ENCODE assay signal across 17 cellular contexts in genomic region chr18:36194719-36195315, GRCh38. TPM values are rescaled to one million over a fixed set of nuclear protein-coding genes. Genes with fewer than 3 reads are reported as not detected.
DNase-seq lines count a peak whose midpoint lies in the region; ATAC-seq, FAIRE-seq and TF ChIP-seq lines count a peak whose summit lies in the region.
"Had no signal": no experiment of that assay in that cellular context is flagged by ENCODE, and none has a peak within 500 bp of the region (broad histone marks: within the 10 kb centered on the region; RNA-seq: fewer than 3 reads in every experiment).

No MANE protein-coding gene starts in this region.

- WGBS in K562 (ENCODE audit: insufficient coverage, low coverage, missing lambda C conversion rate): 81% methylated on average over 6 of the region's 6 CpGs

- CTCF ChIA-PET in MCF 10A (lab: Yijun Ruan, JAX) (interaction anchor here (0.5 kb wide), 1 partner anchor 63 kb away, joined by 3 read pairs; no protein-coding TSS in a partner anchor), K562 (lab: Yijun Ruan, JAX; ENCODE audit: low intra/inter-chr PET ratio) (no interaction called here)

- H3K27ac Mint-ChIP-seq in MCF 10A (ENCODE audit: low read depth, unreplicated experiment) (peak overlapping the region; percentile 42), GM23338 (no peak overlapping the region)
- H3K27ac Mint-ChIP-seq: CD4-positive, alpha-beta memory T cell had no signal

- no peaks in the 10 kb centered on the region for H3K27me3 ChIP-seq in breast epithelium
- H3K27me3 ChIP-seq in K562 (ENCODE audit: control insufficient read depth in 2 of 2, insufficient read depth in 2 of 2, low read length in 2 of 2): no peaks in the 10 kb centered on the region
- H3K27me3 ChIP-seq in GM23338 (ENCODE audit: insufficient read depth): no peaks in the 10 kb centered on the region
- H3K27me3 ChIP-seq: BE2C had no signal

- POLR2A ChIA-PET in MCF 10A (lab: Yijun Ruan, JAX) (interaction anchor here (0.6 to 1.3 kb wide), 2 partner anchors 7 to 17 kb away, joined by 3 to 5 read pairs; partner anchors contain the start of gene MOCOS), K562 (lab: Yijun Ruan, JAX) (interaction anchor here (0.9 to 1.5 kb wide), 4 partner anchors 13 to 61 kb away, joined by 3 to 5 read pairs (median 4); no protein-coding TSS in a partner anchor)

- H3K36me3 Mint-ChIP-seq in MCF 10A (ENCODE audit: insufficient read depth, unreplicated experiment) (peaks cover 74% of the 10 kb centered on the region), GM23338 (ENCODE audit: low read depth) (peaks cover 22% of the 10 kb centered on the region)

- H3K9ac ChIP-seq in K562 (ENCODE audit: insufficient read depth in 1 of 2, low read depth in 2 of 2, low read length in 2 of 2): no peak overlapping the region

- no peak for DNase-seq in MCF 10A (ENCODE audit: unreplicated experiment)
- DNase-seq in breast epithelium (ENCODE audit: low spot score in 2 of 2): no peak
- peak; percentile 21 for DNase-seq in NCI-H1048 (lab: John Stamatoyannopoulos, UW)
- no peak for DNase-seq in K562 (ENCODE audit: extremely low read depth in 1 of 4, low spot score in 3 of 4)
- DNase-seq in putamen (ENCODE audit: low spot score): peak; percentile 67
- DNase-seq in GM23338 (ENCODE audit: low spot score): no peak
- DNase-seq in SHP77 treated with DMSO at 0.1 percent for 48 hours (lab: John Stamatoyannopoulos, UW): no peak
- DNase-seq: BE2C; CD4-positive, alpha-beta memory T cell; DND-41; GDM1 had no signal

- no peak for TF ChIP-seq RAD21 in K562 (CRISPR knock-in tag; conservative IDR thresholded peaks at IDR 0.05 in 1 of 2, IDR thresholded peaks at IDR 0.05 in 1 of 2)

- no peaks in the 10 kb centered on the region for H3K9me2 ChIP-seq in GM23338 (ENCODE audit: insufficient read depth)

- intact Hi-C loops in MCF 10A (cut with micrococcal nuclease): no loop called here
- intact Hi-C loops in breast epithelium (cut with DNase I; ENCODE audit: low total_unique reads): no loop called here
- intact Hi-C loops in K562 (cut with micrococcal nuclease): no loop called here

- H3K27me3 Mint-ChIP-seq in MCF 10A (ENCODE audit: insufficient read depth, unreplicated experiment): no peaks in the 10 kb centered on the region
- peaks cover 7% of the 10 kb centered on the region for H3K27me3 Mint-ChIP-seq in GM23338 (ENCODE audit: insufficient read depth, low read depth, poor library complexity)

- H3K4me1 Mint-ChIP-seq in MCF 10A (ENCODE audit: insufficient read depth, unreplicated experiment) (peaks cover 23% of the 10 kb centered on the region), GM23338 (peaks cover 4% of the 10 kb centered on the region; the same call in 2 of the 3 replicates)
- H3K4me1 Mint-ChIP-seq: CD4-positive, alpha-beta memory T cell had no signal

- H2AFZ ChIP-seq in K562 (ENCODE audit: low read depth, low read length) (no peak overlapping the region), GM23338 (no peak overlapping the region)

- H3K4me2 ChIP-seq in K562 (ENCODE audit: insufficient read depth, low read length) (no peak overlapping the region), GM23338 (no peak overlapping the region)
- H3K4me2 ChIP-seq: A549 had no signal

- H3K9me3 Mint-ChIP-seq in MCF 10A (ENCODE audit: unreplicated experiment) (no peaks in the 10 kb centered on the region), GM23338 (no peaks in the 10 kb centered on the region)
- H3K9me3 Mint-ChIP-seq: CD4-positive, alpha-beta memory T cell had no signal

- H3K36me3 ChIP-seq in breast epithelium (no peaks in the 10 kb centered on the region), K562 (ENCODE audit: control insufficient read depth, insufficient read depth, low read length) (peaks cover 9% of the 10 kb centered on the region), GM23338 (ENCODE audit: insufficient read depth) (no peaks in the 10 kb centered on the region)
- H3K36me3 ChIP-seq: BE2C had no signal

- H4K20me1 ChIP-seq in K562 (replicated peaks; ENCODE audit: control insufficient read depth, insufficient read depth, low read length) (peaks cover 6% of the 10 kb centered on the region; the same call in 1 of the 2 replicates), GM23338 (replicated peaks; ENCODE audit: insufficient read depth) (peaks cover 8% of the 10 kb centered on the region; the same call in 1 of the 2 replicates)

- no peak for FAIRE-seq in K562 (lab: Jason Lieb, UNC)
- FAIRE-seq: A549, GM12892, H54 had no signal

- no TSS peak for BruUV-seq in MCF 10A (replicated peaks; lab: Mats Ljungman, UMichigan)
- no TSS peak for BruUV-seq in K562 (replicated peaks; lab: Mats Ljungman, UMichigan)

- H3K4me3 ChIP-seq in breast epithelium (no peak overlapping the region), K562 (no peak overlapping the region), GM23338 (no peak overlapping the region)
- H3K4me3 ChIP-seq: A549 had no signal

- H3K9me3 ChIP-seq in breast epithelium (no peaks in the 10 kb centered on the region), K562 (replicated peaks; ENCODE audit: control insufficient read depth, insufficient read depth, low read depth, low read length) (no peaks in the 10 kb centered on the region)
- H3K9me3 ChIP-seq: A549, BE2C had no signal

- H3K4me1 ChIP-seq in breast epithelium (no peaks in the 10 kb centered on the region), K562 (replicated peaks in 1 of 2; ENCODE audit: control insufficient read depth in 2 of 2, insufficient read depth in 2 of 2, low read length in 2 of 2) (peaks cover 5% of the 10 kb centered on the region in 2 experiments; a peak in 4 of 5 replicates), GM23338 (ENCODE audit: insufficient read depth) (no peaks in the 10 kb centered on the region; the same call in 1 of the 2 replicates)
- H3K4me1 ChIP-seq: A549, BE2C had no signal

- H3F3A ChIP-seq in GM23338 (replicated peaks; ENCODE audit: low read depth): peaks cover 3% of the 10 kb centered on the region; the same call in 1 of the 2 replicates

- TF ChIP-seq EP300 in K562 (IDR thresholded peaks at IDR 0.05; ENCODE audit: low read length): no peak

- no peak for TF ChIP-seq POLR2A in breast epithelium (IDR thresholded peaks at IDR 0.05)
- TF ChIP-seq POLR2A in K562 (conservative IDR thresholded peaks at IDR 0.05): no peak

- in situ Hi-C loops in K562 (cut with MboI): no loop called here

- H3K27ac ChIP-seq in breast epithelium (no peak overlapping the region), K562 (ENCODE audit: extremely low read depth, low read depth, low read length) (no peak overlapping the region), GM23338 (ENCODE audit: low read depth) (no peak overlapping the region)
- H3K27ac ChIP-seq: A549, C4-2B had no signal

- H3K9me1 ChIP-seq in K562 (ENCODE audit: control insufficient read depth, insufficient read depth, low read length): peaks cover 2% of the 10 kb centered on the region

- TF ChIP-seq CTCF in MCF 10A (IDR thresholded peaks at IDR 0.05; ENCODE audit: unreplicated experiment) (no peak), breast epithelium (IDR thresholded peaks at IDR 0.05) (no peak), K562 (IDR thresholded peaks at IDR 0.05 in 2 of 3, conservative IDR thresholded peaks at IDR 0.05 in 1 of 3; ENCODE audit: insufficient read depth in 2 of 3, low read depth in 1 of 3, low read length in 3 of 3) (no peak), GM23338 (conservative IDR thresholded peaks at IDR 0.05; ENCODE audit: low read depth in 2 of 2) (no peak)

- peak; percentile 19 for ATAC-seq in K562
- no peak for ATAC-seq in GM23338
- ATAC-seq in GM18870 (IDR thresholded peaks at IDR 0.05; ENCODE audit: unreplicated experiment): no peak
- ATAC-seq: HCT116 had no signal

- no peak overlapping the region for H3K4me3 Mint-ChIP-seq in MCF 10A (ENCODE audit: unreplicated experiment)
- no peak overlapping the region for H3K4me3 Mint-ChIP-seq in GM23338
- H3K4me3 Mint-ChIP-seq: CD4-positive, alpha-beta memory T cell had no signal

- H3K79me2 ChIP-seq in K562 (ENCODE audit: control insufficient read depth, insufficient read depth, low read length) (no peaks in the 10 kb centered on the region), GM23338 (replicated peaks; ENCODE audit: insufficient read depth) (peaks cover 4% of the 10 kb centered on the region; the same call in 1 of the 2 replicates)

TF ChIP-seq in K562, 482 proteins besides CTCF, POLR2A, EP300 and RAD21:
- TF ChIP-seq ZNF551 (CRISPR knock-in tag; IDR thresholded peaks at IDR 0.05): no peak

TF ChIP-seq in GM23338, 12 proteins besides CTCF, POLR2A, EP300 and RAD21 (continues in another document):
- TF ChIP-seq ZNF114 (CRISPR knock-in tag; IDR thresholded peaks at IDR 0.05) (no peak), STAT1 (IDR thresholded peaks at IDR 0.05; ENCODE audit: unreplicated experiment) (no peak), POLR2AphosphoS5 (IDR thresholded peaks at IDR 0.05; ENCODE audit: low read depth) (no peak)

RNA-seq across cellular contexts. Expression of gene MOCOS, which starts 7.5 kb away (rescaled TPM):
- total RNA-seq in MCF 10A (2022): 69.1 and 81.1 TPM in 2 replicates
- 1 to 10 TPM; 5.2 to 9.7 (median 9.1) TPM for total RNA-seq in breast epithelium
- total RNA-seq in K562 (2011; cell fraction: chromatin; rRNA removed; ENCODE audit: low replicate concordance): 13.8 and 19.3 TPM in 2 replicates
- total RNA-seq in K562 (2011; cell fraction: nucleolus; rRNA removed): 11.7 and 12.5 TPM in 2 replicates
- total RNA-seq in K562 (2011; cell fraction: nucleoplasm; rRNA removed): 13.4 and 14.2 TPM in 2 replicates
- 8.4 and 11.8 TPM in 2 replicates for total RNA-seq in K562 (2014; rRNA removed)
- total RNA-seq in K562 (2014; rRNA removed; fragmentation: Illumina TruSeq; extraction: Trizol): 11.5 and 11.8 TPM in 2 replicates
- total RNA-seq in K562 (2015; rRNA removed; fragmentation: Illumina TruSeq; extraction: Trizol): 7.7 TPM in 2 replicates
- total RNA-seq in K562 (2021): 12.4 TPM in 2 replicates
- polyA plus RNA-seq in K562 (2011; rRNA removed): 8.1 and 8.6 TPM in 2 replicates
- polyA plus RNA-seq in K562 (2011; cell fraction: cytosol; rRNA removed): 6.4 and 6.8 TPM in 2 replicates
- polyA plus RNA-seq in K562 (2011; cell fraction: nucleus; rRNA removed): 11.0 and 12.3 TPM in 2 replicates
- 6.5 and 17.9 TPM in 2 replicates for polyA plus RNA-seq in K562 (2012)
- polyA plus RNA-seq in K562 (2014; fragmentation: Illumina TruSeq; extraction: Trizol): 8.4 and 9.2 TPM in 2 replicates
- 1 to 10 TPM; 4.5 to 4.6 TPM for polyA plus RNA-seq in K562 (2014; fragmentation: Nextera tagmentation; extraction: Ambion mirVana)
- polyA plus RNA-seq in K562 (2014; rRNA removed): 9.1 and 12.1 TPM in 2 replicates
- polyA minus RNA-seq in K562 (2011; rRNA and poly(A)+ RNA removed): 10.8 and 12.7 TPM in 2 replicates
- polyA minus RNA-seq in K562 (2011; cell fraction: cytosol; rRNA and poly(A)+ RNA removed): 6.4 and 6.6 TPM in 2 replicates
- 7.4 and 11.7 TPM in 2 replicates for polyA minus RNA-seq in K562 (2011; cell fraction: nucleus; rRNA and poly(A)+ RNA removed)
- total RNA-seq in GM23338 (2014; rRNA removed; shearing (Covaris generic)): 6.5 and 7.2 TPM in 2 replicates
- 3.7 and 3.9 TPM in 2 replicates for polyA plus RNA-seq in GM23338 (2016; fragmentation: Nextera tagmentation; extraction: Ambion mirVana)

Comparison
In these comparisons a context has a peak if more than half of its experiments do, and no peak if none do; other contexts are left out.
1. DNase-seq: peak in NCI-H1048 (single experiment) and putamen (single experiment); none in MCF 10A (single experiment), breast epithelium (0 of 2), K562 (0 of 4), GM23338 (single experiment) and SHP77 treated with DMSO at 0.1 percent for 48 hours (single experiment).